1 cellular context compared by ENCODE assay signal in genomic region chr19:1275260-1275975, GRCh38.
TF ChIP-seq lines count a peak whose summit lies in the region.

Gene FAM174C (plus strand): TSS chr19:1275530. CDS start chr19:1275550, 20 bp downstream.

TF ChIP-seq in HepG2, 621 proteins besides CTCF, POLR2A, EP300 and RAD21 (continued from another document and continues in another):
- TF ChIP-seq KDM3A (CRISPR knock-in tag; IDR thresholded peaks at IDR 0.05; ENCODE audit: low read depth) (no peak), PTBP1 (IDR thresholded peaks at IDR 0.05; ENCODE audit: low read depth, low read length, poor library complexity, severe bottlenecking) (no peak), NCOA1 (CRISPR knock-in tag; IDR thresholded peaks at IDR 0.05) (no peak), ZNF230 (CRISPR knock-in tag; IDR thresholded peaks at IDR 0.05) (no peak), ZNF788 (CRISPR knock-in tag; IDR thresholded peaks at IDR 0.05; ENCODE audit: borderline replicate concordance) (peak; percentile 54; the same call in 1 of the 2 replicates), AKAP8 (CRISPR knock-in tag; IDR thresholded peaks at IDR 0.05) (peak; percentile 100), MNT (IDR thresholded peaks at IDR 0.05) (peak; percentile 91), CCDC6 (CRISPR knock-in tag; IDR thresholded peaks at IDR 0.05) (peak; percentile 98), GZF1 (CRISPR knock-in tag; IDR thresholded peaks at IDR 0.05) (no peak), ZNF792 (CRISPR knock-in tag; IDR thresholded peaks at IDR 0.05) (no peak), PLRG1 (conservative IDR thresholded peaks at IDR 0.05) (no peak), BCL3 (CRISPR knock-in tag; IDR thresholded peaks at IDR 0.05) (peak; percentile 98), SNRNP70 (IDR thresholded peaks at IDR 0.05; ENCODE audit: low read depth, low read length) (no peak), KMT2A (CRISPR knock-in tag; IDR thresholded peaks at IDR 0.05) (peak; percentile 56; the same call in 1 of the 2 replicates), XBP1 (CRISPR knock-in tag; IDR thresholded peaks at IDR 0.05) (no peak), DZIP1 (CRISPR knock-in tag; IDR thresholded peaks at IDR 0.05) (0 out of 2 replicates have a peak, but pooled peaks have one; percentile 17), ZNF547 (CRISPR knock-in tag; IDR thresholded peaks at IDR 0.05) (peak; percentile 75), JARID2 (CRISPR knock-in tag; IDR thresholded peaks at IDR 0.05; ENCODE audit: insufficient replicate concordance) (no peak), ZNF546 (CRISPR knock-in tag; conservative IDR thresholded peaks at IDR 0.05) (0 out of 2 replicates have a peak, but pooled peaks have one; percentile 10), ZNF605 (CRISPR knock-in tag; IDR thresholded peaks at IDR 0.05) (0 out of 2 replicates have a peak, but pooled peaks have one; percentile 1), GABPA (IDR thresholded peaks at IDR 0.05; ENCODE audit: low read depth, low read length) (no peak), GABPA (CRISPR knock-in tag; IDR thresholded peaks at IDR 0.05; ENCODE audit: low read depth) (peak; percentile 52; the same call in 1 of the 2 replicates), ZNF383 (CRISPR knock-in tag; IDR thresholded peaks at IDR 0.05; ENCODE audit: borderline replicate concordance) (no peak), JUND (CRISPR knock-in tag; IDR thresholded peaks at IDR 0.05) (no peak; the same call in 1 of the 2 replicates), SPEN (CRISPR knock-in tag; IDR thresholded peaks at IDR 0.05; ENCODE audit: low read depth) (peak; percentile 16), ZNF205 (CRISPR knock-in tag; IDR thresholded peaks at IDR 0.05) (no peak), ZNF83 (CRISPR knock-in tag; IDR thresholded peaks at IDR 0.05; ENCODE audit: borderline replicate concordance) (no peak), KAT7 (CRISPR knock-in tag; IDR thresholded peaks at IDR 0.05; ENCODE audit: borderline replicate concordance) (no peak), ZNF670 (CRISPR knock-in tag; IDR thresholded peaks at IDR 0.05; ENCODE audit: borderline replicate concordance) (peak; percentile 55; the same call in 1 of the 2 replicates), ZNF335 (CRISPR knock-in tag; IDR thresholded peaks at IDR 0.05) (no peak), MEIS1 (CRISPR knock-in tag; IDR thresholded peaks at IDR 0.05; ENCODE audit: borderline replicate concordance) (no peak), ZNF776 (CRISPR knock-in tag; IDR thresholded peaks at IDR 0.05) (peak; percentile 97), ESRRA (CRISPR knock-in tag; IDR thresholded peaks at IDR 0.05; ENCODE audit: low read depth) (no peak; the same call in 1 of the 2 replicates), MEIS2 (CRISPR knock-in tag; IDR thresholded peaks at IDR 0.05) (no peak), NFIB (CRISPR knock-in tag; IDR thresholded peaks at IDR 0.05; ENCODE audit: borderline replicate concordance) (no peak), THRA (CRISPR knock-in tag; IDR thresholded peaks at IDR 0.05; ENCODE audit: borderline replicate concordance) (no peak; the same call in none of the 2 replicates), CBX1 (IDR thresholded peaks at IDR 0.05; ENCODE audit: low read depth) (no peak), ZSCAN12 (CRISPR knock-in tag; IDR thresholded peaks at IDR 0.05) (peak; percentile 7; the same call in 1 of the 2 replicates), ZSCAN9 (CRISPR knock-in tag; IDR thresholded peaks at IDR 0.05; ENCODE audit: borderline replicate concordance) (peak; percentile 9; the same call in 1 of the 2 replicates), ZNF30 (CRISPR knock-in tag; IDR thresholded peaks at IDR 0.05) (no peak), ZNF430 (CRISPR knock-in tag; IDR thresholded peaks at IDR 0.05) (no peak), ZSCAN29 (CRISPR knock-in tag; conservative IDR thresholded peaks at IDR 0.05) (no peak), ZNF747 (CRISPR knock-in tag; IDR thresholded peaks at IDR 0.05; ENCODE audit: borderline replicate concordance) (no peak), SMAD9 (CRISPR knock-in tag; IDR thresholded peaks at IDR 0.05) (no peak), ZNF644 (CRISPR knock-in tag; IDR thresholded peaks at IDR 0.05; ENCODE audit: low read depth) (no peak), AHR (CRISPR knock-in tag; IDR thresholded peaks at IDR 0.05) (no peak; the same call in 1 of the 2 replicates), ZKSCAN1 (IDR thresholded peaks at IDR 0.05; ENCODE audit: low read length) (no peak), ZNF234 (CRISPR knock-in tag; conservative IDR thresholded peaks at IDR 0.05) (no peak), DNMT3B (CRISPR knock-in tag; conservative IDR thresholded peaks at IDR 0.05) (no peak), NKX3-1 (CRISPR knock-in tag; IDR thresholded peaks at IDR 0.05) (peak; percentile 31; the same call in 1 of the 2 replicates), NFKBIZ (CRISPR knock-in tag; IDR thresholded peaks at IDR 0.05) (no peak), NFAT5 (CRISPR knock-in tag; IDR thresholded peaks at IDR 0.05) (no peak), THAP8 (CRISPR knock-in tag; IDR thresholded peaks at IDR 0.05; ENCODE audit: borderline replicate concordance) (0 out of 2 replicates have a peak, but pooled peaks have one; percentile 2), RFX3 (CRISPR knock-in tag; IDR thresholded peaks at IDR 0.05) (no peak), KLF12 (CRISPR knock-in tag; IDR thresholded peaks at IDR 0.05; ENCODE audit: borderline replicate concordance) (no peak), ZNF446 (CRISPR knock-in tag; IDR thresholded peaks at IDR 0.05) (no peak; the same call in 1 of the 2 replicates), HOXA3 (CRISPR knock-in tag; IDR thresholded peaks at IDR 0.05) (peak; percentile 80)
- TF ChIP-seq, protein P1, sequence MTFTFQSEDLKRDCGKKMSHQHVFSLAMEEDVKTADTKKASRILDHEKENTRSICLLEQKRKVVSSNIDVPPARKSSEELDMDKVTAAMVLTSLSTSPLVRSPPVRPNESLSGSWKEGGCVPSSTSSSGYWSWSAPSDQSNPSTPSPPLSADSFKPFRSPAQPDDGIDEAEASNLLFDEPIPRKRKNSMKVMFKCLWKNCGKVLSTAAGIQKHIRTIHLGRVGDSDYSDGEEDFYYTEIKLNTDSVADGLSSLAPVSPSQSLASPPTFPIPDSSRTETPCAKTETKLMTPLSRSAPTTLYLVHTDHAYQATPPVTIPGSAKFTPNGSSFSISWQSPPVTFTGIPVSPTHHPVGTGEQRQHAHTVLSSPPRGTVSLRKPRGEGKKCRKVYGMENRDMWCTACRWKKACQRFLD (CRISPR knock-in tag; IDR thresholded peaks at IDR 0.05; ENCODE audit: borderline replicate concordance) = no peak
- TF ChIP-seq, protein P2, sequence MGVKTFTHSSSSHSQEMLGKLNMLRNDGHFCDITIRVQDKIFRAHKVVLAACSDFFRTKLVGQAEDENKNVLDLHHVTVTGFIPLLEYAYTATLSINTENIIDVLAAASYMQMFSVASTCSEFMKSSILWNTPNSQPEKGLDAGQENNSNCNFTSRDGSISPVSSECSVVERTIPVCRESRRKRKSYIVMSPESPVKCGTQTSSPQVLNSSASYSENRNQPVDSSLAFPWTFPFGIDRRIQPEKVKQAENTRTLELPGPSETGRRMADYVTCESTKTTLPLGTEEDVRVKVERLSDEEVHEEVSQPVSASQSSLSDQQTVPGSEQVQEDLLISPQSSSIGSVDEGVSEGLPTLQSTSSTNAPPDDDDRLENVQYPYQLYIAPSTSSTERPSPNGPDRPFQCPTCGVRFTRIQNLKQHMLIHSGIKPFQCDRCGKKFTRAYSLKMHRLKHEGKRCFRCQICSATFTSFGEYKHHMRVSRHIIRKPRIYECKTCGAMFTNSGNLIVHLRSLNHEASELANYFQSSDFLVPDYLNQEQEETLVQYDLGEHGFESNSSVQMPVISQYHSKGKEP (CRISPR knock-in tag; IDR thresholded peaks at IDR 0.05) = no peak
- TF ChIP-seq, protein P3, sequence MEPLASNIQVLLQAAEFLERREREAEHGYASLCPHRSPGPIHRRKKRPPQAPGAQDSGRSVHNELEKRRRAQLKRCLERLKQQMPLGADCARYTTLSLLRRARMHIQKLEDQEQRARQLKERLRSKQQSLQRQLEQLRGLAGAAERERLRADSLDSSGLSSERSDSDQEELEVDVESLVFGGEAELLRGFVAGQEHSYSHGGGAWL (CRISPR knock-in tag; IDR thresholded peaks at IDR 0.05) = no peak; the same call in 1 of the 2 replicates
